ENCODE assay signal across 28 cellular contexts in genomic region chr4:24604558-24605214, GRCh38. TPM values are rescaled to one million over a fixed set of nuclear protein-coding genes. Genes with fewer than 3 reads are reported as not detected.
DNase-seq lines count a peak whose midpoint lies in the region; ATAC-seq, FAIRE-seq and TF ChIP-seq lines count a peak whose summit lies in the region.
"Had no signal": no experiment of that assay in that cellular context is flagged by ENCODE, and none has a peak within 500 bp of the region (broad histone marks: within the 10 kb centered on the region; RNA-seq: fewer than 3 reads in every experiment).

No MANE protein-coding gene starts in this region.

- peaks cover 5% of the 10 kb centered on the region for H3K9me2 ChIP-seq in GM23338 (ENCODE audit: insufficient read depth)

- H3K9me3 ChIP-seq in BLaER1 treated with 17β-estradiol and CSF1 and Interleukin-3, amounts not matched to agents 10 nM and 100 nM (replicated peaks in 1 of 11): peaks cover 0 to 8% (median 3%) of the 10 kb centered on the region in 11 experiments; a peak in 4 of 22 replicates
- no peaks in the 10 kb centered on the region for H3K9me3 ChIP-seq in keratinocyte (ENCODE audit: control insufficient read depth, low read depth, low read length)
- H3K9me3 ChIP-seq: HAP-1, stomach, thyroid gland, vagina had no signal

- no peak for ATAC-seq in GM23338
- no peak for ATAC-seq in GM18870 (IDR thresholded peaks at IDR 0.05; ENCODE audit: unreplicated experiment)
- ATAC-seq: activated naive CD4-positive, alpha-beta T cell treated with anti-CD3 and anti-CD28 coated beads, Interleukin-2, amount 50 U/mL, for 72 hours; CD8-positive, alpha-beta T cell; natural killer cell treated with Interleukin-12 subunit alpha and Interleukin-12 subunit beta and Interleukin-15 and Interleukin-18, amount 100 ng/mL, for 72 hours had no signal

- no peaks in the 10 kb centered on the region for H3K27me3 ChIP-seq in BLaER1 treated with 17β-estradiol and CSF1 and Interleukin-3, amounts not matched to agents 10 nM and 100 nM
- H3K27me3 ChIP-seq in GM23338 (ENCODE audit: insufficient read depth): no peaks in the 10 kb centered on the region
- no peaks in the 10 kb centered on the region for H3K27me3 ChIP-seq in brain microvascular endothelial cell (replicated peaks)
- H3K27me3 ChIP-seq in keratinocyte (ENCODE audit: control insufficient read depth, extremely low read depth, insufficient read depth, low read length): no peaks in the 10 kb centered on the region
- H3K27me3 ChIP-seq: stomach, thyroid gland, vagina had no signal

- no peak for TF ChIP-seq CTCF in GM23338 (conservative IDR thresholded peaks at IDR 0.05; ENCODE audit: low read depth in 2 of 2)
- no peak for TF ChIP-seq CTCF in brain microvascular endothelial cell (IDR thresholded peaks at IDR 0.05; ENCODE audit: low read depth, low read length, missing control alignments)
- no peak for TF ChIP-seq CTCF in keratinocyte (optimal IDR thresholded peaks at IDR 0.05 in 1 of 3, IDR thresholded peaks at IDR 0.05 in 1 of 3, conservative IDR thresholded peaks at IDR 0.05 in 1 of 3; ENCODE audit: extremely low read depth in 1 of 3, insufficient read depth in 2 of 3, low read length in 3 of 3)

- peak overlapping the region in 2 of 11 experiments; percentile 23 to 31; a peak in 2 of 22 replicates for H3K27ac ChIP-seq in BLaER1 treated with 17β-estradiol and CSF1 and Interleukin-3, amounts not matched to agents 10 nM and 100 nM
- H3K27ac ChIP-seq in GM23338 (ENCODE audit: low read depth) (no peak overlapping the region), brain microvascular endothelial cell (no peak overlapping the region), keratinocyte (ENCODE audit: control insufficient read depth, insufficient read depth, low read length) (no peak overlapping the region)
- H3K27ac ChIP-seq: thyroid gland, vagina had no signal

- no peaks in the 10 kb centered on the region for H3K27me3 Mint-ChIP-seq in GM23338 (ENCODE audit: insufficient read depth, low read depth, poor library complexity)

- H2AFZ ChIP-seq in GM23338: 0 out of 2 replicates have a peak overlapping the region, but pooled peaks have one; percentile 19
- H2AFZ ChIP-seq in keratinocyte (ENCODE audit: control insufficient read depth, low read length): peak overlapping the region; percentile 38

- no peaks in the 10 kb centered on the region for H4K20me1 ChIP-seq in BLaER1 treated with 17β-estradiol and CSF1 and Interleukin-3, amounts not matched to agents 10 nM and 100 nM
- no peaks in the 10 kb centered on the region for H4K20me1 ChIP-seq in GM23338 (replicated peaks; ENCODE audit: insufficient read depth)
- no peaks in the 10 kb centered on the region for H4K20me1 ChIP-seq in keratinocyte (ENCODE audit: control insufficient read depth, extremely low read depth, insufficient read depth, low read length)

- no peaks in the 10 kb centered on the region for H3F3A ChIP-seq in GM23338 (replicated peaks; ENCODE audit: low read depth)

- dilution Hi-C loops in keratinocyte (cut with MboI; ENCODE audit: extremely low pct_ligation_motif_present, low sequenced_read_pairs): no loop called here

- H3K4me3 ChIP-seq in BLaER1 treated with 17β-estradiol and CSF1 and Interleukin-3, amounts not matched to agents 10 nM and 100 nM: no peak overlapping the region
- no peak overlapping the region for H3K4me3 ChIP-seq in GM23338
- H3K4me3 ChIP-seq in brain microvascular endothelial cell (ENCODE audit: low read depth, low read length): no peak overlapping the region
- H3K4me3 ChIP-seq in keratinocyte (ENCODE audit: control insufficient read depth in 2 of 3, extremely low read depth in 1 of 3, insufficient read depth in 2 of 3, low read depth in 1 of 3, low read length in 3 of 3): no peak overlapping the region
- H3K4me3 ChIP-seq: HAP-1, stomach, thyroid gland, vagina had no signal

- H3K4me1 ChIP-seq in BLaER1 treated with 17β-estradiol and CSF1 and Interleukin-3, amounts not matched to agents 10 nM and 100 nM: peaks cover 0 to 23% (median 9%) of the 10 kb centered on the region in 10 experiments; a peak in 11 of 20 replicates
- H3K4me1 ChIP-seq in GM23338 (ENCODE audit: insufficient read depth) (peaks cover 22% of the 10 kb centered on the region), keratinocyte (ENCODE audit: control insufficient read depth, extremely low read depth, insufficient read depth, low read length) (peaks cover 8% of the 10 kb centered on the region)
- H3K4me1 ChIP-seq: HAP-1, thyroid gland, vagina had no signal

- H3K4me1 Mint-ChIP-seq in GM23338: peaks cover 14% of the 10 kb centered on the region

- H3K79me2 ChIP-seq in GM23338 (replicated peaks; ENCODE audit: insufficient read depth) (no peaks in the 10 kb centered on the region), keratinocyte (ENCODE audit: control insufficient read depth, insufficient read depth, low read length) (no peaks in the 10 kb centered on the region)

- no peak overlapping the region for H3K27ac Mint-ChIP-seq in GM23338
- H3K27ac Mint-ChIP-seq: activated CD4-positive, alpha-beta memory T cell treated with anti-CD3 and anti-CD28 coated beads for 36 hours; CD8-positive, alpha-beta T cell; natural killer cell treated with Interleukin-12 subunit alpha and Interleukin-12 subunit beta and Interleukin-15 and Interleukin-18, amount 100 ng/mL, for 72 hours had no signal

- H3K36me3 ChIP-seq in BLaER1 treated with 17β-estradiol and CSF1 and Interleukin-3, amounts not matched to agents 10 nM and 100 nM: no peaks in the 10 kb centered on the region
- H3K36me3 ChIP-seq in GM23338 (ENCODE audit: insufficient read depth): no peaks in the 10 kb centered on the region
- H3K36me3 ChIP-seq in brain microvascular endothelial cell (replicated peaks): no peaks in the 10 kb centered on the region
- H3K36me3 ChIP-seq in keratinocyte (ENCODE audit: control insufficient read depth in 2 of 2, extremely low read depth in 1 of 2, insufficient read depth in 2 of 2, low read length in 2 of 2): no peaks in the 10 kb centered on the region
- H3K36me3 ChIP-seq: HAP-1, stomach, thyroid gland, vagina had no signal

- H3K9me1 ChIP-seq in keratinocyte (ENCODE audit: control insufficient read depth, extremely low read depth, insufficient read depth, low read length): no peaks in the 10 kb centered on the region

- no peaks in the 10 kb centered on the region for H3K9me3 Mint-ChIP-seq in GM23338
- H3K9me3 Mint-ChIP-seq: activated CD4-positive, alpha-beta memory T cell treated with anti-CD3 and anti-CD28 coated beads for 36 hours; activated naive CD4-positive, alpha-beta T cell treated with anti-CD3 and anti-CD28 coated beads, Interleukin-2, amount 50 U/mL, for 72 hours; CD8-positive, alpha-beta T cell had no signal

- DNase-seq in GM23338 (ENCODE audit: low spot score) (no peak), brain microvascular endothelial cell (peak; percentile 6), keratinocyte (ENCODE audit: low read depth, low spot score) (no peak), NCI-H446 (lab: John Stamatoyannopoulos, UW) (no peak), dedifferentiated amniotic fluid mesenchymal stem cell (ENCODE audit: extremely low spot score) (no peak)
- no peak for DNase-seq in activated naive CD4-positive, alpha-beta T cell treated with Interleukin-2 at 50 U/mL for 16 hours
- DNase-seq: activated CD4-positive, alpha-beta memory T cell treated with anti-CD3 and anti-CD28 coated beads for 36 hours; activated CD4-positive, CD25-positive, alpha-beta regulatory T cell treated with anti-CD3 and anti-CD28 coated beads, Interleukin-2, amount 50 U/mL, for 72 hours; activated CD8-positive, alpha-beta memory T cell treated with anti-CD3 and anti-CD28 coated beads, Interleukin-2, amount 50 U/mL, for 4 hours; anterior cingulate cortex; caudate nucleus; CD8-positive, alpha-beta T cell; KG1; MM.1S; NCI-H1436; Right ventricle myocardium superior; small intestine; stomach; SW 1271; thyroid gland had no signal

- in situ Hi-C loops in brain microvascular endothelial cell (cut with HindIII; ENCODE audit: low pct_ligation_motif_present, low sequenced_read_pairs): no loop called here

- no peak overlapping the region for H3K4me3 Mint-ChIP-seq in GM23338
- H3K4me3 Mint-ChIP-seq: activated CD4-positive, alpha-beta memory T cell treated with anti-CD3 and anti-CD28 coated beads for 36 hours; CD8-positive, alpha-beta T cell; natural killer cell treated with Interleukin-12 subunit alpha and Interleukin-12 subunit beta and Interleukin-15 and Interleukin-18, amount 100 ng/mL, for 72 hours had no signal

- FAIRE-seq in keratinocyte (lab: Jason Lieb, UNC): no peak
- FAIRE-seq: HTR-8/SVneo, islet of Langerhans, small intestine had no signal

- no peak overlapping the region for H3K9ac ChIP-seq in BLaER1 treated with 17β-estradiol and CSF1 and Interleukin-3, amounts not matched to agents 10 nM and 100 nM
- no peak overlapping the region for H3K9ac ChIP-seq in keratinocyte (ENCODE audit: control insufficient read depth, extremely low read depth, insufficient read depth, low read length)

- no peaks in the 10 kb centered on the region for H3K36me3 Mint-ChIP-seq in GM23338 (ENCODE audit: low read depth)
- H3K36me3 Mint-ChIP-seq: activated CD4-positive, alpha-beta memory T cell treated with anti-CD3 and anti-CD28 coated beads for 36 hours; activated naive CD4-positive, alpha-beta T cell treated with anti-CD3 and anti-CD28 coated beads, Interleukin-2, amount 50 U/mL, for 72 hours; CD8-positive, alpha-beta T cell; natural killer cell treated with Interleukin-12 subunit alpha and Interleukin-12 subunit beta and Interleukin-15 and Interleukin-18, amount 100 ng/mL, for 72 hours had no signal

- H3K4me2 ChIP-seq in BLaER1 treated with 17β-estradiol and CSF1 and Interleukin-3, amounts not matched to agents 10 nM and 100 nM: peak overlapping the region in 6 of 11 experiments; percentile 5 to 63 (median 41); a peak in 11 of 22 replicates
- H3K4me2 ChIP-seq in GM23338: no peak overlapping the region
- peak overlapping the region; percentile 38 for H3K4me2 ChIP-seq in keratinocyte (ENCODE audit: control insufficient read depth, extremely low read depth, insufficient read depth, low read depth, low read length)

TF ChIP-seq in GM23338, 12 proteins besides CTCF, POLR2A, EP300 and RAD21 (continues in another document):
- TF ChIP-seq ZNF331 (CRISPR knock-in tag; IDR thresholded peaks at IDR 0.05; ENCODE audit: low read depth) (no peak), ZNF114 (CRISPR knock-in tag; IDR thresholded peaks at IDR 0.05) (no peak), POLR2AphosphoS5 (IDR thresholded peaks at IDR 0.05; ENCODE audit: low read depth) (no peak), CREB1 (CRISPR knock-in tag; IDR thresholded peaks at IDR 0.05; ENCODE audit: low read depth) (no peak)

RNA-seq across cellular contexts. Expression of gene DHX15, which starts 20.3 kb away (rescaled TPM):
- total RNA-seq in GM23338 (2014; rRNA removed; shearing (Covaris generic)): 336 and 372 TPM in 2 replicates
- polyA plus RNA-seq in GM23338 (2016; fragmentation: Nextera tagmentation; extraction: Ambion mirVana) (226 and 229 TPM in 2 replicates), keratinocyte (136 to 206 TPM (median 146 TPM) in 3 replicates)
- 192 TPM for polyA plus RNA-seq in keratinocyte (2011; ENCODE audit: low read depth)
- polyA plus RNA-seq in keratinocyte (2011; cell fraction: cytosol; rRNA removed): 62.7 and 126 TPM in 2 replicates
- 197 and 271 TPM in 2 replicates for polyA plus RNA-seq in keratinocyte (2011; cell fraction: nucleus; rRNA removed)
- 83.0 and 109 TPM in 2 replicates for polyA plus RNA-seq in keratinocyte (2012; ENCODE audit: low replicate concordance)
- polyA minus RNA-seq in keratinocyte: 48.8 to 220 TPM (median 120 TPM) in 3 replicates
- 65.0 TPM for polyA minus RNA-seq in keratinocyte (2011; cell fraction: cytosol; rRNA and poly(A)+ RNA removed)
- polyA minus RNA-seq in keratinocyte (2011; cell fraction: nucleus; rRNA and poly(A)+ RNA removed): 109 and 189 TPM in 2 replicates
